In genomic region chr2:223052710-223053261, GRCh38 we compare ENCODE assay signal across 13 cellular contexts. TPM values are rescaled to one million over a fixed set of nuclear protein-coding genes. Genes with fewer than 3 reads are reported as not detected.
A peak's percentile ranks its signal among the peaks of the same experiment; 100 is the strongest.
DNase-seq lines count a peak whose midpoint lies in the region; ATAC-seq, FAIRE-seq and TF ChIP-seq lines count a peak whose summit lies in the region.
"Had no signal": no experiment of that assay in that cellular context is flagged by ENCODE, and none has a peak within 500 bp of the region (broad histone marks: within the 10 kb centered on the region; RNA-seq: fewer than 3 reads in every experiment).

No MANE protein-coding gene starts in this region.

- peak overlapping the region; percentile 42 for H3K4me3 ChIP-seq in SJSA1
- peak overlapping the region; percentile 63 to 75 (median 70) for H3K4me3 ChIP-seq in fibroblast of lung (replicated peaks in 1 of 4; ENCODE audit: control extremely low read depth in 1 of 4, insufficient read depth in 1 of 4, low read depth in 3 of 4, low read length in 4 of 4)
- H3K4me3 ChIP-seq in neural progenitor cell = no peak overlapping the region

- no peak overlapping the region for H3K27ac Mint-ChIP-seq in neural progenitor cell
- no peak overlapping the region for H3K27ac Mint-ChIP-seq in type B pancreatic cell
- no peak overlapping the region for H3K27ac Mint-ChIP-seq in CD4-positive, alpha-beta T cell

- H3K27ac ChIP-seq in SJSA1 (peak overlapping the region; percentile 70), fibroblast of lung (ENCODE audit: insufficient read depth, low read length) (peak overlapping the region; percentile 88), neural progenitor cell (no peak overlapping the region)
- no peak overlapping the region for H3K27ac ChIP-seq in CD4-positive, alpha-beta T cell (ENCODE audit: low read depth, low read length)
- H3K27ac ChIP-seq: HL-60 had no signal

- peak overlapping the region; percentile 79 for H3K9ac ChIP-seq in fibroblast of lung (ENCODE audit: insufficient read depth, low read length)
- no peak overlapping the region for H3K9ac ChIP-seq in neural progenitor cell

- no peaks in the 10 kb centered on the region for H3K9me3 ChIP-seq in SJSA1 (replicated peaks)
- no peaks in the 10 kb centered on the region for H3K9me3 ChIP-seq in fibroblast of lung (ENCODE audit: control insufficient read depth, insufficient read depth, low read depth, low read length)
- no peaks in the 10 kb centered on the region for H3K9me3 ChIP-seq in neural progenitor cell (ENCODE audit: low read depth)
- H3K9me3 ChIP-seq in CD4-positive, alpha-beta T cell (ENCODE audit: control insufficient read depth, low read length) = no peaks in the 10 kb centered on the region

- H4K20me1 ChIP-seq in fibroblast of lung (ENCODE audit: control insufficient read depth, extremely low read depth, insufficient read depth, low read length) (no peaks in the 10 kb centered on the region), neural progenitor cell (ENCODE audit: low read depth) (no peaks in the 10 kb centered on the region)

- H3K4me3 Mint-ChIP-seq in neural progenitor cell (no peak overlapping the region), type B pancreatic cell (peak overlapping the region; percentile 82)
- H3K4me3 Mint-ChIP-seq in CD4-positive, alpha-beta T cell = no peak overlapping the region
- H3K4me3 Mint-ChIP-seq: neural crest cell had no signal

- TF ChIP-seq CTCF in fibroblast of lung (conservative IDR thresholded peaks at IDR 0.05 in 1 of 2, IDR thresholded peaks at IDR 0.05 in 1 of 2; ENCODE audit: low read depth in 1 of 2, low read length in 2 of 2) (no peak), neural progenitor cell (IDR thresholded peaks at IDR 0.05) (no peak), type B pancreatic cell (conservative IDR thresholded peaks at IDR 0.05) (no peak)
- no peak for TF ChIP-seq CTCF in CD4-positive, alpha-beta T cell (IDR thresholded peaks at IDR 0.05)

- no peaks in the 10 kb centered on the region for H3K36me3 ChIP-seq in SJSA1
- no peaks in the 10 kb centered on the region for H3K36me3 ChIP-seq in fibroblast of lung (ENCODE audit: control insufficient read depth, insufficient read depth, low read length)
- H3K36me3 ChIP-seq in neural progenitor cell = no peaks in the 10 kb centered on the region

- no peaks in the 10 kb centered on the region for H3F3A ChIP-seq in neural progenitor cell (ENCODE audit: low read depth)

- POLR2A ChIA-PET in CD4-positive, alpha-beta T cell (lab: Charles Lee) = no interaction called here

- peak; percentile 46 to 57 for DNase-seq in SJSA1 (ENCODE audit: low read depth in 1 of 2, low spot score in 2 of 2)
- DNase-seq in fibroblast of lung (ENCODE audit: low read depth in 2 of 2) = no peak
- no peak for DNase-seq in neural progenitor cell (ENCODE audit: low spot score)
- DNase-seq in type B pancreatic cell (ENCODE audit: extremely low spot score, unreplicated experiment) = no peak
- DNase-seq in urothelium cell line (ENCODE audit: low spot score) = no peak
- no peak for DNase-seq in CD4-positive, alpha-beta T cell
- DNase-seq in hippocampal formation (lab: John Stamatoyannopoulos, UW) = no peak
- DNase-seq: NCI-H1092 treated with DMSO at 0.1 percent for 48 hours had no signal

- H3K27me3 ChIP-seq in SJSA1 (replicated peaks) = no peaks in the 10 kb centered on the region
- H3K27me3 ChIP-seq in fibroblast of lung (ENCODE audit: control insufficient read depth, insufficient read depth, low read length) = no peaks in the 10 kb centered on the region
- no peaks in the 10 kb centered on the region for H3K27me3 ChIP-seq in neural progenitor cell
- H3K27me3 ChIP-seq in CD4-positive, alpha-beta T cell (ENCODE audit: control insufficient read depth, insufficient read depth, low read length) = no peaks in the 10 kb centered on the region

- H3K4me2 ChIP-seq in fibroblast of lung (ENCODE audit: extremely low read depth, insufficient read depth, low read length) = peak overlapping the region; percentile 96
- H3K4me2 ChIP-seq in neural progenitor cell = no peak overlapping the region

- CTCF ChIA-PET in CD4-positive, alpha-beta T cell (lab: Charles Lee) = no interaction called here

- H3K36me3 Mint-ChIP-seq in neural progenitor cell (no peaks in the 10 kb centered on the region), type B pancreatic cell (no peaks in the 10 kb centered on the region)
- H3K36me3 Mint-ChIP-seq in CD4-positive, alpha-beta T cell (ENCODE audit: low read depth) = no peaks in the 10 kb centered on the region

- H2AFZ ChIP-seq in fibroblast of lung (ENCODE audit: low read length) = no peak overlapping the region
- peak overlapping the region; percentile 39 for H2AFZ ChIP-seq in neural progenitor cell (replicated peaks)

- H3K27me3 Mint-ChIP-seq in neural progenitor cell (ENCODE audit: insufficient read depth, low read depth) = peaks cover 4% of the 10 kb centered on the region
- no peaks in the 10 kb centered on the region for H3K27me3 Mint-ChIP-seq in type B pancreatic cell
- peaks cover 23% of the 10 kb centered on the region for H3K27me3 Mint-ChIP-seq in CD4-positive, alpha-beta T cell

- intact Hi-C loops in CD4-positive, alpha-beta T cell (cut with DNase I, micrococcal nuclease) = no loop called here

- H3K9me3 Mint-ChIP-seq in neural progenitor cell = peaks cover 3% of the 10 kb centered on the region
- H3K9me3 Mint-ChIP-seq in type B pancreatic cell = peaks cover 2% of the 10 kb centered on the region
- no peaks in the 10 kb centered on the region for H3K9me3 Mint-ChIP-seq in CD4-positive, alpha-beta T cell
- H3K9me3 Mint-ChIP-seq: neural crest cell had no signal

- H3K4me1 ChIP-seq in SJSA1 (replicated peaks) = peaks cover 54% of the 10 kb centered on the region
- H3K4me1 ChIP-seq in fibroblast of lung (ENCODE audit: control insufficient read depth, extremely low read depth, insufficient read depth, low read length) = peaks cover 20% of the 10 kb centered on the region
- H3K4me1 ChIP-seq in neural progenitor cell = peaks cover 10% of the 10 kb centered on the region

- H3K4me1 Mint-ChIP-seq in neural progenitor cell = peaks cover 39% of the 10 kb centered on the region
- peaks cover 56% of the 10 kb centered on the region for H3K4me1 Mint-ChIP-seq in type B pancreatic cell (ENCODE audit: unreplicated experiment)
- no peaks in the 10 kb centered on the region for H3K4me1 Mint-ChIP-seq in CD4-positive, alpha-beta T cell (ENCODE audit: low read depth)

- no peak for FAIRE-seq in urothelium cell line (lab: Jason Lieb, UNC)
- FAIRE-seq: bronchial epithelial cell had no signal

- H3K79me2 ChIP-seq in fibroblast of lung (ENCODE audit: control insufficient read depth, insufficient read depth, low read length) (peaks cover 29% of the 10 kb centered on the region), neural progenitor cell (ENCODE audit: low read depth) (no peaks in the 10 kb centered on the region)

- ATAC-seq in CD4-positive, alpha-beta T cell (ENCODE audit: poor library complexity) = no peak
- ATAC-seq in GM21390 (IDR thresholded peaks at IDR 0.05; ENCODE audit: unreplicated experiment) = no peak
- ATAC-seq: HCT116 had no signal

RNA-seq across cellular contexts. Expression of gene KCNE4, which starts 0.8 kb away (rescaled TPM):
- 3.1 and 4.3 TPM in 2 replicates for total RNA-seq in SJSA1 (2014; rRNA removed; shearing (Covaris generic))
- total RNA-seq in fibroblast of lung = 11.0 and 25.3 TPM in 2 replicates
- polyA plus RNA-seq in fibroblast of lung = 6.0 and 17.8 TPM in 2 replicates
- 4.3 and 13.1 TPM in 2 replicates for polyA plus RNA-seq in fibroblast of lung (2012)
- 3.6 and 4.0 TPM in 2 replicates for polyA minus RNA-seq in fibroblast of lung (ENCODE audit: low replicate concordance)
- not detected in 2 replicates for total RNA-seq in neural progenitor cell (ENCODE audit: low replicate concordance)
- total RNA-seq in type B pancreatic cell (ENCODE audit: low replicate concordance) = 2.5 and 3.2 TPM in 2 replicates
- total RNA-seq in CD4-positive, alpha-beta T cell = not detected

Comparison
In these comparisons a context has a peak if more than half of its experiments do, and no peak if none do; other contexts are left out.
1. DNase-seq: peak in SJSA1 (2 of 2); none in fibroblast of lung (0 of 2), neural progenitor cell (single experiment), type B pancreatic cell (single experiment), urothelium cell line (single experiment), CD4-positive, alpha-beta T cell (0 of 10) and hippocampal formation (0 of 2).
2. H3K27ac ChIP-seq: peak in SJSA1 (single experiment) and fibroblast of lung (single experiment); none in neural progenitor cell (single experiment) and CD4-positive, alpha-beta T cell (single experiment).